ENCODE assay signal across 1 cellular context in the genomic region with DNA sequence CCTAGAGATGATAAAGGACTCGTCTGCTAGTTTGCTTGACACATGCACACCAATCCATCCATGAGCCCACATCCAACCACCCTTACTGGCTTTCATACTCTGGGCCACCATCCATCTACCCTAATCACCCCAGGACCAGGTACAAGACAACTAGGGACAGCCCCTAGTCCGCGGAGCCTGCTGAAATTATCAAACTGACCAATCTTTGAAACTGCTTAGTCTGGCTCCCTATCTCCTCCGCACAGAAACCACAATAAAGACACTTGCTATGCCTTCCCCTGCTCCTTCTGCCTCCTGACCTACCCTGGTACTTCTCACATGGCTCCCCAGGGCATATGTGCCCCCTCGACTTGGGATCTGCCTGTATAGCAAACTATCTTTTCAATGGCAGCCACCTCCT.
TF ChIP-seq lines count a peak whose summit lies in the region.

No MANE protein-coding gene starts in this region.

TF ChIP-seq in K562, 482 proteins besides CTCF, POLR2A, EP300 and RAD21 (continued from another document and continues in another):
- TF ChIP-seq, protein P1, sequence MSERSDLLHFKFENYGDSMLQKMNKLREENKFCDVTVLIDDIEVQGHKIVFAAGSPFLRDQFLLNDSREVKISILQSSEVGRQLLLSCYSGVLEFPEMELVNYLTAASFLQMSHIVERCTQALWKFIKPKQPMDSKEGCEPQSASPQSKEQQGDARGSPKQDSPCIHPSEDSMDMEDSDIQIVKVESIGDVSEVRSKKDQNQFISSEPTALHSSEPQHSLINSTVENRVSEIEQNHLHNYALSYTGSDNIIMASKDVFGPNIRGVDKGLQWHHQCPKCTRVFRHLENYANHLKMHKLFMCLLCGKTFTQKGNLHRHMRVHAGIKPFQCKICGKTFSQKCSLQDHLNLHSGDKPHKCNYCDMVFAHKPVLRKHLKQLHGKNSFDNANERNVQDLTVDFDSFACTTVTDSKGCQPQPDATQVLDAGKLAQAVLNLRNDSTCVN (CRISPR knock-in tag; IDR thresholded peaks at IDR 0.05), result no peak
- no peak for TF ChIP-seq CHD2 (IDR thresholded peaks at IDR 0.05; ENCODE audit: low read depth, low read length)
- no peak for TF ChIP-seq SIX5 (IDR thresholded peaks at IDR 0.05; ENCODE audit: borderline replicate concordance in 1 of 2, insufficient read depth in 1 of 2, low read depth in 1 of 2, low read length in 2 of 2)
- no peak for TF ChIP-seq NCOA4 (IDR thresholded peaks at IDR 0.05; ENCODE audit: partially characterized antibody)
- TF ChIP-seq CEBPB (tag; IDR thresholded peaks at IDR 0.05), result no peak
- no peak for TF ChIP-seq HBP1 (CRISPR knock-in tag; IDR thresholded peaks at IDR 0.05)
- TF ChIP-seq FOS (IDR thresholded peaks at IDR 0.05; ENCODE audit: extremely low read depth, insufficient read length), result no peak
- TF ChIP-seq SRF (CRISPR knock-in tag; IDR thresholded peaks at IDR 0.05), result no peak
- TF ChIP-seq RBM39 (optimal IDR thresholded peaks at IDR 0.05; ENCODE audit: low read depth, low read length), result no peak
- TF ChIP-seq ZFP91 (CRISPR knock-in tag; IDR thresholded peaks at IDR 0.05), result no peak
- TF ChIP-seq ZNF583 (CRISPR knock-in tag; IDR thresholded peaks at IDR 0.05), result no peak
- no peak for TF ChIP-seq SUPT5H (IDR thresholded peaks at IDR 0.05)
- peak; percentile 28; the same call in 1 of the 2 replicates for TF ChIP-seq ZBTB9 (CRISPR knock-in tag; IDR thresholded peaks at IDR 0.05)
- TF ChIP-seq ZNF408 (CRISPR knock-in tag; IDR thresholded peaks at IDR 0.05; ENCODE audit: low read depth), result no peak
- TF ChIP-seq, protein P2, sequence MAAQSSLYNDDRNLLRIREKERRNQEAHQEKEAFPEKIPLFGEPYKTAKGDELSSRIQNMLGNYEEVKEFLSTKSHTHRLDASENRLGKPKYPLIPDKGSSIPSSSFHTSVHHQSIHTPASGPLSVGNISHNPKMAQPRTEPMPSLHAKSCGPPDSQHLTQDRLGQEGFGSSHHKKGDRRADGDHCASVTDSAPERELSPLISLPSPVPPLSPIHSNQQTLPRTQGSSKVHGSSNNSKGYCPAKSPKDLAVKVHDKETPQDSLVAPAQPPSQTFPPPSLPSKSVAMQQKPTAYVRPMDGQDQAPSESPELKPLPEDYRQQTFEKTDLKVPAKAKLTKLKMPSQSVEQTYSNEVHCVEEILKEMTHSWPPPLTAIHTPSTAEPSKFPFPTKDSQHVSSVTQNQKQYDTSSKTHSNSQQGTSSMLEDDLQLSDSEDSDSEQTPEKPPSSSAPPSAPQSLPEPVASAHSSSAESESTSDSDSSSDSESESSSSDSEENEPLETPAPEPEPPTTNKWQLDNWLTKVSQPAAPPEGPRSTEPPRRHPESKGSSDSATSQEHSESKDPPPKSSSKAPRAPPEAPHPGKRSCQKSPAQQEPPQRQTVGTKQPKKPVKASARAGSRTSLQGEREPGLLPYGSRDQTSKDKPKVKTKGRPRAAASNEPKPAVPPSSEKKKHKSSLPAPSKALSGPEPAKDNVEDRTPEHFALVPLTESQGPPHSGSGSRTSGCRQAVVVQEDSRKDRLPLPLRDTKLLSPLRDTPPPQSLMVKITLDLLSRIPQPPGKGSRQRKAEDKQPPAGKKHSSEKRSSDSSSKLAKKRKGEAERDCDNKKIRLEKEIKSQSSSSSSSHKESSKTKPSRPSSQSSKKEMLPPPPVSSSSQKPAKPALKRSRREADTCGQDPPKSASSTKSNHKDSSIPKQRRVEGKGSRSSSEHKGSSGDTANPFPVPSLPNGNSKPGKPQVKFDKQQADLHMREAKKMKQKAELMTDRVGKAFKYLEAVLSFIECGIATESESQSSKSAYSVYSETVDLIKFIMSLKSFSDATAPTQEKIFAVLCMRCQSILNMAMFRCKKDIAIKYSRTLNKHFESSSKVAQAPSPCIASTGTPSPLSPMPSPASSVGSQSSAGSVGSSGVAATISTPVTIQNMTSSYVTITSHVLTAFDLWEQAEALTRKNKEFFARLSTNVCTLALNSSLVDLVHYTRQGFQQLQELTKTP (IDR thresholded peaks at IDR 0.05; ENCODE audit: low read depth in 1 of 2, partially characterized antibody in 2 of 2), result no peak
- TF ChIP-seq RBM34 (IDR thresholded peaks at IDR 0.05; ENCODE audit: borderline replicate concordance, insufficient read depth, low read length), result no peak
- peak in 1 of 2 experiments; percentile 52; a peak in 1 of 4 replicates for TF ChIP-seq ARNT (IDR thresholded peaks at IDR 0.05)
- no peak for TF ChIP-seq PRMT5 (CRISPR knock-in tag; IDR thresholded peaks at IDR 0.05)
- TF ChIP-seq ZFPM2 (CRISPR knock-in tag; IDR thresholded peaks at IDR 0.05), result no peak
- no peak for TF ChIP-seq ZNF444 (CRISPR knock-in tag; IDR thresholded peaks at IDR 0.05)
- TF ChIP-seq ELF1 (tag; IDR thresholded peaks at IDR 0.05), result no peak
- no peak for TF ChIP-seq ZNF696 (CRISPR knock-in tag; conservative IDR thresholded peaks at IDR 0.05)
- no peak for TF ChIP-seq IFI16 (CRISPR knock-in tag; IDR thresholded peaks at IDR 0.05)
- no peak for TF ChIP-seq RFX7 (CRISPR knock-in tag; IDR thresholded peaks at IDR 0.05)
- peak; percentile 83 for TF ChIP-seq MTA2 (IDR thresholded peaks at IDR 0.05; ENCODE audit: low read depth)
- no peak for TF ChIP-seq ZNF407 (IDR thresholded peaks at IDR 0.05; ENCODE audit: low read depth)
- TF ChIP-seq RBM17 (IDR thresholded peaks at IDR 0.05; ENCODE audit: borderline replicate concordance, low read depth, low read length), result no peak
- TF ChIP-seq CAMTA2 (CRISPR knock-in tag; conservative IDR thresholded peaks at IDR 0.05), result no peak
- TF ChIP-seq PHB2 (IDR thresholded peaks at IDR 0.05; ENCODE audit: low read depth), result peak; percentile 80
- TF ChIP-seq PHF20 (IDR thresholded peaks at IDR 0.05; ENCODE audit: partially characterized antibody), result no peak
- no peak for TF ChIP-seq PATZ1 (CRISPR knock-in tag; IDR thresholded peaks at IDR 0.05; ENCODE audit: borderline replicate concordance)
- peak; percentile 48; the same call in 1 of the 2 replicates for TF ChIP-seq POLR2AphosphoS5 (IDR thresholded peaks at IDR 0.05; ENCODE audit: control insufficient read depth, insufficient read depth, low read depth, low read length)
- TF ChIP-seq ZNF146 (CRISPR knock-in tag; IDR thresholded peaks at IDR 0.05; ENCODE audit: unreplicated experiment), result no peak
- 0 out of 2 replicates have a peak, but pooled peaks have one; percentile 37 for TF ChIP-seq ATF6 (CRISPR knock-in tag; IDR thresholded peaks at IDR 0.05)
- TF ChIP-seq CBFA2T3 (IDR thresholded peaks at IDR 0.05), result peak; percentile 92
- no peak for TF ChIP-seq SP2 (IDR thresholded peaks at IDR 0.05; ENCODE audit: extremely low read depth, low read depth, low read length, poor library complexity, severe bottlenecking)
- no peak for TF ChIP-seq CBX1 (IDR thresholded peaks at IDR 0.05; ENCODE audit: low read depth)
